In genomic region chr4:92254767-92255442, GRCh38 we compare ENCODE assay signal across 1 cellular context.
TF ChIP-seq lines count a peak whose summit lies in the region.

No MANE protein-coding gene starts in this region.

TF ChIP-seq in WTC11, 78 proteins besides CTCF, POLR2A, EP300 and RAD21 (continued from another document):
- peak; percentile 97; the same call in 1 of the 2 replicates for TF ChIP-seq ARID4B (CRISPR knock-in tag; IDR thresholded peaks at IDR 0.05; ENCODE audit: borderline replicate concordance)
- TF ChIP-seq TP53 (CRISPR knock-in tag; IDR thresholded peaks at IDR 0.05), result peak; percentile 80
- TF ChIP-seq FOXP4 (CRISPR knock-in tag; IDR thresholded peaks at IDR 0.05), result no peak; the same call in 1 of the 2 replicates
- peak; percentile 52; the same call in 1 of the 2 replicates for TF ChIP-seq RELA (CRISPR knock-in tag; IDR thresholded peaks at IDR 0.05; ENCODE audit: borderline replicate concordance)
- no peak for TF ChIP-seq GTF2I (CRISPR knock-in tag; conservative IDR thresholded peaks at IDR 0.05)
- no peak for TF ChIP-seq GABPB1 (CRISPR knock-in tag; IDR thresholded peaks at IDR 0.05)
- TF ChIP-seq ZSCAN18 (CRISPR knock-in tag; IDR thresholded peaks at IDR 0.05), result no peak
- TF ChIP-seq ZNF396 (CRISPR knock-in tag; IDR thresholded peaks at IDR 0.05; ENCODE audit: borderline replicate concordance), result no peak
- TF ChIP-seq OVOL2 (CRISPR knock-in tag; IDR thresholded peaks at IDR 0.05; ENCODE audit: borderline replicate concordance), result no peak
- TF ChIP-seq SOX15 (CRISPR knock-in tag; IDR thresholded peaks at IDR 0.05), result no peak
- peak; percentile 55; the same call in 1 of the 2 replicates for TF ChIP-seq ZNF263 (CRISPR knock-in tag; IDR thresholded peaks at IDR 0.05; ENCODE audit: low read depth)
- peak; percentile 86; the same call in 1 of the 2 replicates for TF ChIP-seq CREB1 (CRISPR knock-in tag; IDR thresholded peaks at IDR 0.05)
- peak; percentile 74; the same call in 1 of the 2 replicates for TF ChIP-seq NR2C2 (CRISPR knock-in tag; IDR thresholded peaks at IDR 0.05)
- no peak for TF ChIP-seq ZNF423 (CRISPR knock-in tag; IDR thresholded peaks at IDR 0.05)
- TF ChIP-seq NFYB (CRISPR knock-in tag; conservative IDR thresholded peaks at IDR 0.05; ENCODE audit: low read depth), result no peak
